In genomic region chr4:25088342-25088952, GRCh38 we compare ENCODE assay signal across 1 cellular context.
TF ChIP-seq lines count a peak whose summit lies in the region.

No MANE protein-coding gene starts in this region.

TF ChIP-seq in K562, 482 proteins besides CTCF, POLR2A, EP300 and RAD21 (continued from another document):
- TF ChIP-seq MYC (IDR thresholded peaks at IDR 0.05; ENCODE audit: low read depth, low read length) (peak; percentile 31; the same call in 1 of the 2 replicates), MYC (CRISPR knock-in tag; IDR thresholded peaks at IDR 0.05; ENCODE audit: borderline replicate concordance, low read depth) (no peak), ARID1B (IDR thresholded peaks at IDR 0.05) (peak; percentile 81), SMARCA4 (IDR thresholded peaks at IDR 0.05) (peak; percentile 65), ZNF316 (IDR thresholded peaks at IDR 0.05) (peak; percentile 67), MEF2A (IDR thresholded peaks at IDR 0.05; ENCODE audit: control insufficient read depth, low read depth, low read length) (peak; percentile 97), TBL1XR1 (IDR thresholded peaks at IDR 0.05; ENCODE audit: low read length in 2 of 2) (peak in 1 of 2 experiments; percentile 56; a peak in 1 of 4 replicates), MEF2D (tag; conservative IDR thresholded peaks at IDR 0.05; ENCODE audit: low read depth) (peak; percentile 100), ZNF766 (CRISPR knock-in tag; conservative IDR thresholded peaks at IDR 0.05) (no peak), RAD51 (IDR thresholded peaks at IDR 0.05; ENCODE audit: borderline replicate concordance, low read depth) (no peak), HDAC2 (IDR thresholded peaks at IDR 0.05) (peak; percentile 43; the same call in 1 of the 2 replicates), TEAD4 (IDR thresholded peaks at IDR 0.05; ENCODE audit: low read length) (peak; percentile 62), TEAD4 (CRISPR knock-in tag; IDR thresholded peaks at IDR 0.05; ENCODE audit: borderline replicate concordance) (no peak), RCOR1 (IDR thresholded peaks at IDR 0.05; ENCODE audit: borderline replicate concordance in 1 of 2, low read depth in 2 of 2, low read length in 2 of 2) (0 out of 4 replicates have a peak, but pooled peaks of 1 of the 2 experiments have one; percentile 21), NCOR1 (IDR thresholded peaks at IDR 0.05) (peak; percentile 80), KDM1A (IDR thresholded peaks at IDR 0.05) (peak; percentile 56 to 67), KDM2B (CRISPR knock-in tag; IDR thresholded peaks at IDR 0.05) (0 out of 2 replicates have a peak, but pooled peaks have one; percentile 50), SIN3A (IDR thresholded peaks at IDR 0.05; ENCODE audit: borderline replicate concordance in 2 of 2, control insufficient read depth in 1 of 2, low read depth in 2 of 2, low read length in 2 of 2) (no peak), CREB3L1 (IDR thresholded peaks at IDR 0.05; ENCODE audit: borderline replicate concordance, low read depth) (peak; percentile 48; the same call in 1 of the 2 replicates), BCOR (IDR thresholded peaks at IDR 0.05) (peak; percentile 74), ZBTB26 (CRISPR knock-in tag; IDR thresholded peaks at IDR 0.05) (no peak), C11orf30 (IDR thresholded peaks at IDR 0.05; ENCODE audit: low read depth) (peak; percentile 74), CHD4 (IDR thresholded peaks at IDR 0.05; ENCODE audit: insufficient read depth, insufficient replicate concordance, low read depth, low read length, poor library complexity, severe bottlenecking) (no peak), MAZ (CRISPR knock-in tag; conservative IDR thresholded peaks at IDR 0.05 in 1 of 2, IDR thresholded peaks at IDR 0.05 in 1 of 2) (peak in 1 of 2 experiments; percentile 62; a peak in 2 of 4 replicates), HDAC3 (IDR thresholded peaks at IDR 0.05; ENCODE audit: borderline replicate concordance, partially characterized antibody) (peak; percentile 91), U2AF2 (optimal IDR thresholded peaks at IDR 0.05; ENCODE audit: low read depth, low read length) (no peak), CBFA2T2 (conservative IDR thresholded peaks at IDR 0.05) (peak; percentile 11; the same call in 1 of the 2 replicates), HDAC1 (IDR thresholded peaks at IDR 0.05) (0 out of 4 replicates have a peak, but pooled peaks of 1 of the 2 experiments have one; percentile 34), BHLHE40 (IDR thresholded peaks at IDR 0.05; ENCODE audit: low read length) (0 out of 2 replicates have a peak, but pooled peaks have one; percentile 35), SMAD4 (CRISPR knock-in tag; conservative IDR thresholded peaks at IDR 0.05) (peak; percentile 96), NFE2 (IDR thresholded peaks at IDR 0.05; ENCODE audit: low read depth) (0 out of 2 replicates have a peak, but pooled peaks have one; percentile 12), ZC3H11A (IDR thresholded peaks at IDR 0.05; ENCODE audit: low read depth, low read length) (no peak), E2F6 (IDR thresholded peaks at IDR 0.05; ENCODE audit: borderline replicate concordance in 1 of 2, extremely low read depth in 1 of 2, insufficient read depth in 1 of 2, insufficient read length in 1 of 2, low read depth in 1 of 2, low read length in 1 of 2, poor library complexity in 1 of 2, severe bottlenecking in 1 of 2) (peak in 1 of 2 experiments; percentile 70), ZNF121 (CRISPR knock-in tag; conservative IDR thresholded peaks at IDR 0.05) (no peak), CCAR2 (IDR thresholded peaks at IDR 0.05; ENCODE audit: low read depth, low read length) (no peak), VEZF1 (CRISPR knock-in tag; IDR thresholded peaks at IDR 0.05) (peak; percentile 41), DPF2 (IDR thresholded peaks at IDR 0.05) (peak; percentile 63), ATF7 (IDR thresholded peaks at IDR 0.05) (0 out of 2 replicates have a peak, but pooled peaks have one; percentile 35), NCOA1 (IDR thresholded peaks at IDR 0.05; ENCODE audit: low read depth) (no peak), ZNF76 (CRISPR knock-in tag; IDR thresholded peaks at IDR 0.05; ENCODE audit: borderline replicate concordance) (no peak), CAMTA2 (CRISPR knock-in tag; conservative IDR thresholded peaks at IDR 0.05) (no peak)
- TF ChIP-seq, protein P1, sequence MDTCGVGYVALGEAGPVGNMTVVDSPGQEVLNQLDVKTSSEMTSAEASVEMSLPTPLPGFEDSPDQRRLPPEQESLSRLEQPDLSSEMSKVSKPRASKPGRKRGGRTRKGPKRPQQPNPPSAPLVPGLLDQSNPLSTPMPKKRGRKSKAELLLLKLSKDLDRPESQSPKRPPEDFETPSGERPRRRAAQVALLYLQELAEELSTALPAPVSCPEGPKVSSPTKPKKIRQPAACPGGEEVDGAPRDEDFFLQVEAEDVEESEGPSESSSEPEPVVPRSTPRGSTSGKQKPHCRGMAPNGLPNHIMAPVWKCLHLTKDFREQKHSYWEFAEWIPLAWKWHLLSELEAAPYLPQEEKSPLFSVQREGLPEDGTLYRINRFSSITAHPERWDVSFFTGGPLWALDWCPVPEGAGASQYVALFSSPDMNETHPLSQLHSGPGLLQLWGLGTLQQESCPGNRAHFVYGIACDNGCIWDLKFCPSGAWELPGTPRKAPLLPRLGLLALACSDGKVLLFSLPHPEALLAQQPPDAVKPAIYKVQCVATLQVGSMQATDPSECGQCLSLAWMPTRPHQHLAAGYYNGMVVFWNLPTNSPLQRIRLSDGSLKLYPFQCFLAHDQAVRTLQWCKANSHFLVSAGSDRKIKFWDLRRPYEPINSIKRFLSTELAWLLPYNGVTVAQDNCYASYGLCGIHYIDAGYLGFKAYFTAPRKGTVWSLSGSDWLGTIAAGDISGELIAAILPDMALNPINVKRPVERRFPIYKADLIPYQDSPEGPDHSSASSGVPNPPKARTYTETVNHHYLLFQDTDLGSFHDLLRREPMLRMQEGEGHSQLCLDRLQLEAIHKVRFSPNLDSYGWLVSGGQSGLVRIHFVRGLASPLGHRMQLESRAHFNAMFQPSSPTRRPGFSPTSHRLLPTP (IDR thresholded peaks at IDR 0.05; ENCODE audit: borderline replicate concordance, extremely low read depth, insufficient read length), result no peak
- TF ChIP-seq, protein P2, sequence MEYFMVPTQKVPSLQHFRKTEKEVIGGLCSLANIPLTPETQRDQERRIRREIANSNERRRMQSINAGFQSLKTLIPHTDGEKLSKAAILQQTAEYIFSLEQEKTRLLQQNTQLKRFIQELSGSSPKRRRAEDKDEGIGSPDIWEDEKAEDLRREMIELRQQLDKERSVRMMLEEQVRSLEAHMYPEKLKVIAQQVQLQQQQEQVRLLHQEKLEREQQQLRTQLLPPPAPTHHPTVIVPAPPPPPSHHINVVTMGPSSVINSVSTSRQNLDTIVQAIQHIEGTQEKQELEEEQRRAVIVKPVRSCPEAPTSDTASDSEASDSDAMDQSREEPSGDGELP (CRISPR knock-in tag; IDR thresholded peaks at IDR 0.05; ENCODE audit: borderline replicate concordance), result peak; percentile 42; the same call in 1 of the 2 replicates
- TF ChIP-seq, protein P3, sequence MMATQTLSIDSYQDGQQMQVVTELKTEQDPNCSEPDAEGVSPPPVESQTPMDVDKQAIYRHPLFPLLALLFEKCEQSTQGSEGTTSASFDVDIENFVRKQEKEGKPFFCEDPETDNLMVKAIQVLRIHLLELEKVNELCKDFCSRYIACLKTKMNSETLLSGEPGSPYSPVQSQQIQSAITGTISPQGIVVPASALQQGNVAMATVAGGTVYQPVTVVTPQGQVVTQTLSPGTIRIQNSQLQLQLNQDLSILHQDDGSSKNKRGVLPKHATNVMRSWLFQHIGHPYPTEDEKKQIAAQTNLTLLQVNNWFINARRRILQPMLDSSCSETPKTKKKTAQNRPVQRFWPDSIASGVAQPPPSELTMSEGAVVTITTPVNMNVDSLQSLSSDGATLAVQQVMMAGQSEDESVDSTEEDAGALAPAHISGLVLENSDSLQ (IDR thresholded peaks at IDR 0.05), result peak; percentile 72
- TF ChIP-seq, protein P4, sequence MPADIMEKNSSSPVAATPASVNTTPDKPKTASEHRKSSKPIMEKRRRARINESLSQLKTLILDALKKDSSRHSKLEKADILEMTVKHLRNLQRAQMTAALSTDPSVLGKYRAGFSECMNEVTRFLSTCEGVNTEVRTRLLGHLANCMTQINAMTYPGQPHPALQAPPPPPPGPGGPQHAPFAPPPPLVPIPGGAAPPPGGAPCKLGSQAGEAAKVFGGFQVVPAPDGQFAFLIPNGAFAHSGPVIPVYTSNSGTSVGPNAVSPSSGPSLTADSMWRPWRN (IDR thresholded peaks at IDR 0.05; ENCODE audit: low read depth), result 0 out of 2 replicates have a peak, but pooled peaks have one; percentile 43
- TF ChIP-seq, protein P5, sequence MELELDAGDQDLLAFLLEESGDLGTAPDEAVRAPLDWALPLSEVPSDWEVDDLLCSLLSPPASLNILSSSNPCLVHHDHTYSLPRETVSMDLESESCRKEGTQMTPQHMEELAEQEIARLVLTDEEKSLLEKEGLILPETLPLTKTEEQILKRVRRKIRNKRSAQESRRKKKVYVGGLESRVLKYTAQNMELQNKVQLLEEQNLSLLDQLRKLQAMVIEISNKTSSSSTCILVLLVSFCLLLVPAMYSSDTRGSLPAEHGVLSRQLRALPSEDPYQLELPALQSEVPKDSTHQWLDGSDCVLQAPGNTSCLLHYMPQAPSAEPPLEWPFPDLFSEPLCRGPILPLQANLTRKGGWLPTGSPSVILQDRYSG (tag; conservative IDR thresholded peaks at IDR 0.05; ENCODE audit: low read depth), result no peak
- TF ChIP-seq, protein P6, sequence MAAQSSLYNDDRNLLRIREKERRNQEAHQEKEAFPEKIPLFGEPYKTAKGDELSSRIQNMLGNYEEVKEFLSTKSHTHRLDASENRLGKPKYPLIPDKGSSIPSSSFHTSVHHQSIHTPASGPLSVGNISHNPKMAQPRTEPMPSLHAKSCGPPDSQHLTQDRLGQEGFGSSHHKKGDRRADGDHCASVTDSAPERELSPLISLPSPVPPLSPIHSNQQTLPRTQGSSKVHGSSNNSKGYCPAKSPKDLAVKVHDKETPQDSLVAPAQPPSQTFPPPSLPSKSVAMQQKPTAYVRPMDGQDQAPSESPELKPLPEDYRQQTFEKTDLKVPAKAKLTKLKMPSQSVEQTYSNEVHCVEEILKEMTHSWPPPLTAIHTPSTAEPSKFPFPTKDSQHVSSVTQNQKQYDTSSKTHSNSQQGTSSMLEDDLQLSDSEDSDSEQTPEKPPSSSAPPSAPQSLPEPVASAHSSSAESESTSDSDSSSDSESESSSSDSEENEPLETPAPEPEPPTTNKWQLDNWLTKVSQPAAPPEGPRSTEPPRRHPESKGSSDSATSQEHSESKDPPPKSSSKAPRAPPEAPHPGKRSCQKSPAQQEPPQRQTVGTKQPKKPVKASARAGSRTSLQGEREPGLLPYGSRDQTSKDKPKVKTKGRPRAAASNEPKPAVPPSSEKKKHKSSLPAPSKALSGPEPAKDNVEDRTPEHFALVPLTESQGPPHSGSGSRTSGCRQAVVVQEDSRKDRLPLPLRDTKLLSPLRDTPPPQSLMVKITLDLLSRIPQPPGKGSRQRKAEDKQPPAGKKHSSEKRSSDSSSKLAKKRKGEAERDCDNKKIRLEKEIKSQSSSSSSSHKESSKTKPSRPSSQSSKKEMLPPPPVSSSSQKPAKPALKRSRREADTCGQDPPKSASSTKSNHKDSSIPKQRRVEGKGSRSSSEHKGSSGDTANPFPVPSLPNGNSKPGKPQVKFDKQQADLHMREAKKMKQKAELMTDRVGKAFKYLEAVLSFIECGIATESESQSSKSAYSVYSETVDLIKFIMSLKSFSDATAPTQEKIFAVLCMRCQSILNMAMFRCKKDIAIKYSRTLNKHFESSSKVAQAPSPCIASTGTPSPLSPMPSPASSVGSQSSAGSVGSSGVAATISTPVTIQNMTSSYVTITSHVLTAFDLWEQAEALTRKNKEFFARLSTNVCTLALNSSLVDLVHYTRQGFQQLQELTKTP (IDR thresholded peaks at IDR 0.05; ENCODE audit: low read depth in 1 of 2, partially characterized antibody in 2 of 2), result no peak
